14 cellular contexts compared by ENCODE assay signal in genomic region chr1:237684236-237684635, GRCh38.
"Had no signal": no experiment of that assay in that cellular context is flagged by ENCODE, and none has a peak within 500 bp of the region (broad histone marks: within the 10 kb centered on the region; RNA-seq: fewer than 3 reads in every experiment).

No MANE protein-coding gene starts in this region.

- ATAC-seq: activated CD8-positive, alpha-beta memory T cell treated with anti-CD3 and anti-CD28 coated beads, Interleukin-2, amount 10 ng/mL, durations not matched to agents 7 days and 5 days; pancreas had no signal

- H3K36me3 Mint-ChIP-seq: activated CD8-positive, alpha-beta memory T cell treated with anti-CD3 and anti-CD28 coated beads, Interleukin-2, amount 10 ng/mL, durations not matched to agents 7 days and 5 days; activated naive CD4-positive, alpha-beta T cell treated with anti-CD3 and anti-CD28 coated beads, Interleukin-2, amount 50 U/mL, for 24 hours; brain; mesothelial cell of epicardium; naive B cell had no signal

- H3K4me1 Mint-ChIP-seq: activated CD8-positive, alpha-beta memory T cell treated with anti-CD3 and anti-CD28 coated beads, Interleukin-2, amount 10 ng/mL, durations not matched to agents 7 days and 5 days; activated naive CD4-positive, alpha-beta T cell treated with anti-CD3 and anti-CD28 coated beads, Interleukin-2, amount 50 U/mL, for 24 hours; brain; naive B cell had no signal

- H3K27ac ChIP-seq: pancreas, stomach, thoracic aorta had no signal

- H3K27me3 Mint-ChIP-seq: activated CD8-positive, alpha-beta memory T cell treated with anti-CD3 and anti-CD28 coated beads, Interleukin-2, amount 10 ng/mL, durations not matched to agents 7 days and 5 days; activated naive CD4-positive, alpha-beta T cell treated with anti-CD3 and anti-CD28 coated beads, Interleukin-2, amount 50 U/mL, for 24 hours; activated T-cell treated with anti-CD3 and anti-CD28 coated beads, Interleukin-2, amount 50 U/mL, for 24 hours had no signal

- H3K27me3 ChIP-seq: pancreas, stomach had no signal

- H3K4me3 Mint-ChIP-seq: activated CD8-positive, alpha-beta memory T cell treated with anti-CD3 and anti-CD28 coated beads, Interleukin-2, amount 10 ng/mL, durations not matched to agents 7 days and 5 days; activated naive CD4-positive, alpha-beta T cell treated with anti-CD3 and anti-CD28 coated beads, Interleukin-2, amount 50 U/mL, for 24 hours; activated T-cell treated with anti-CD3 and anti-CD28 coated beads, Interleukin-2, amount 50 U/mL, for 24 hours; brain; mesothelial cell of epicardium; naive B cell had no signal

- H3K9me3 Mint-ChIP-seq: activated naive CD4-positive, alpha-beta T cell treated with anti-CD3 and anti-CD28 coated beads, Interleukin-2, amount 50 U/mL, for 24 hours; activated T-cell treated with anti-CD3 and anti-CD28 coated beads, Interleukin-2, amount 50 U/mL, for 24 hours; brain; mesothelial cell of epicardium had no signal

- H3K4me3 ChIP-seq: pancreas, stomach, thoracic aorta had no signal

- H3K36me3 ChIP-seq: pancreas, stomach, thoracic aorta had no signal

- DNase-seq: activated CD8-positive, alpha-beta memory T cell treated with anti-CD3 and anti-CD28 coated beads, Interleukin-2, amount 10 ng/mL, durations not matched to agents 7 days and 5 days; activated effector memory CD4-positive, alpha-beta T cell treated with Interleukin-2 at 50 U/mL for 16 hours; activated T-cell treated with anti-CD3 and anti-CD28 coated beads, Interleukin-2, amount 50 U/mL, for 24 hours; amniotic stem cell; naive B cell; pancreas; retina; stimulated activated CD4-positive, alpha-beta T cell treated with anti-CD3 and anti-CD28 coated beads, Interleukin-15, amount 100 ng/mL, for 24 hours; stimulated activated CD4-positive, alpha-beta T cell treated with anti-CD3 and anti-CD28 coated beads, Interleukin-4, amount 100 ng/mL, for 24 hours; stomach had no signal

- H3K9me3 ChIP-seq: pancreas, stomach, thoracic aorta had no signal

- H3K27ac Mint-ChIP-seq: activated CD8-positive, alpha-beta memory T cell treated with anti-CD3 and anti-CD28 coated beads, Interleukin-2, amount 10 ng/mL, durations not matched to agents 7 days and 5 days; activated naive CD4-positive, alpha-beta T cell treated with anti-CD3 and anti-CD28 coated beads, Interleukin-2, amount 50 U/mL, for 24 hours; activated T-cell treated with anti-CD3 and anti-CD28 coated beads, Interleukin-2, amount 50 U/mL, for 24 hours; brain; mesothelial cell of epicardium; naive B cell had no signal

- H3K4me1 ChIP-seq: pancreas, stomach had no signal
